ENCODE assay signal across 1 cellular context in genomic region chr13:26463848-26464247, GRCh38.
TF ChIP-seq lines count a peak whose summit lies in the region.

No MANE protein-coding gene starts in this region.

TF ChIP-seq in WTC11, 78 proteins besides CTCF, POLR2A, EP300 and RAD21 (continued from another document):
- TF ChIP-seq, protein P1, sequence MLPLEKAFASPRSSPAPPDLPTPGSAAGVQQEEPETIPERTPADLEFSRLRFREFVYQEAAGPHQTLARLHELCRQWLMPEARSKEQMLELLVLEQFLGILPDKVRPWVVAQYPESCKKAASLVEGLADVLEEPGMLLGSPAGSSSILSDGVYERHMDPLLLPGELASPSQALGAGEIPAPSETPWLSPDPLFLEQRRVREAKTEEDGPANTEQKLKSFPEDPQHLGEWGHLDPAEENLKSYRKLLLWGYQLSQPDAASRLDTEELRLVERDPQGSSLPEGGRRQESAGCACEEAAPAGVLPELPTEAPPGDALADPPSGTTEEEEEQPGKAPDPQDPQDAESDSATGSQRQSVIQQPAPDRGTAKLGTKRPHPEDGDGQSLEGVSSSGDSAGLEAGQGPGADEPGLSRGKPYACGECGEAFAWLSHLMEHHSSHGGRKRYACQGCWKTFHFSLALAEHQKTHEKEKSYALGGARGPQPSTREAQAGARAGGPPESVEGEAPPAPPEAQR (CRISPR knock-in tag; IDR thresholded peaks at IDR 0.05), result no peak
- no peak for TF ChIP-seq CBFB (CRISPR knock-in tag; IDR thresholded peaks at IDR 0.05; ENCODE audit: low read depth)
TF ChIP-seq in WTC11: peak in this region for 0.
